In the genomic region with DNA sequence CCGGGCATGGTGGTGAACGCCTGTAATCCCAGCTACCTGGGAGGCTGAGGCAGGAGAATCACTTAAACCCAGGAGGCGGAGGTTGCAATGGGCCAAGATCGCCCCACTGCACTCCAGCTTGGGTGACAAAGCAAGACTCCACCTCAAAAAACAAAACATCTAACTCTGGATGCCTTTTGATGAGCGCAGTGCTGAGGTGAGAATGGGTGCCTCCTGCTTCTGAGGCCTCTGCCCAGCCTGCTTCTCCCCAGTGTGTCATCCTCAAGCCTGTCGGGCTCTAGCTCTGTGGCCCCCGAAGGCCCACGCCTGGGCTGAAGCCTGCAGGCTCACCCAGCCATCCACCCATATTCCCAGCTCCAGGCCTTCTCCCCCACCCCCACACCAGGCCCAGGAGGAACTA, we compare ENCODE assay signal across 1 cellular context.
TF ChIP-seq lines count a peak whose summit lies in the region.

No MANE protein-coding gene starts in this region.

TF ChIP-seq in K562, 482 proteins besides CTCF, POLR2A, EP300 and RAD21:
- TF ChIP-seq MBD2 (IDR thresholded peaks at IDR 0.05; ENCODE audit: borderline replicate concordance, low read depth): no peak
- TF ChIP-seq CHCHD3 (CRISPR knock-in tag; IDR thresholded peaks at IDR 0.05): no peak
- TF ChIP-seq BCLAF1 (IDR thresholded peaks at IDR 0.05; ENCODE audit: borderline replicate concordance in 1 of 2, control insufficient read depth in 1 of 2, low read depth in 2 of 2, low read length in 1 of 2): no peak
- no peak for TF ChIP-seq SREBF1 (IDR thresholded peaks at IDR 0.05; ENCODE audit: borderline replicate concordance, low read depth, low read length)
- no peak for TF ChIP-seq ZNF143 (CRISPR knock-in tag; IDR thresholded peaks at IDR 0.05)
- no peak for TF ChIP-seq U2AF2 (optimal IDR thresholded peaks at IDR 0.05; ENCODE audit: low read depth, low read length)
- no peak for TF ChIP-seq MYC (IDR thresholded peaks at IDR 0.05; ENCODE audit: low read depth, low read length)
- TF ChIP-seq MYC (CRISPR knock-in tag; IDR thresholded peaks at IDR 0.05; ENCODE audit: borderline replicate concordance, low read depth): no peak
- TF ChIP-seq, protein P1, sequence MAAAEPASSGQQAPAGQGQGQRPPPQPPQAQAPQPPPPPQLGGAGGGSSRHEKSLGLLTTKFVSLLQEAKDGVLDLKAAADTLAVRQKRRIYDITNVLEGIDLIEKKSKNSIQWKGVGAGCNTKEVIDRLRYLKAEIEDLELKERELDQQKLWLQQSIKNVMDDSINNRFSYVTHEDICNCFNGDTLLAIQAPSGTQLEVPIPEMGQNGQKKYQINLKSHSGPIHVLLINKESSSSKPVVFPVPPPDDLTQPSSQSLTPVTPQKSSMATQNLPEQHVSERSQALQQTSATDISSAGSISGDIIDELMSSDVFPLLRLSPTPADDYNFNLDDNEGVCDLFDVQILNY (CRISPR knock-in tag; IDR thresholded peaks at IDR 0.05): no peak
- no peak for TF ChIP-seq ZNF449 (CRISPR knock-in tag; IDR thresholded peaks at IDR 0.05)
- no peak for TF ChIP-seq CHD2 (IDR thresholded peaks at IDR 0.05; ENCODE audit: low read depth, low read length)
- TF ChIP-seq IRF2 (CRISPR knock-in tag; IDR thresholded peaks at IDR 0.05): no peak
- TF ChIP-seq ZFPM2 (CRISPR knock-in tag; IDR thresholded peaks at IDR 0.05): no peak
- no peak for TF ChIP-seq SMARCA4 (IDR thresholded peaks at IDR 0.05)
- no peak for TF ChIP-seq SETDB1 (IDR thresholded peaks at IDR 0.05; ENCODE audit: low read length)
- TF ChIP-seq FUS (optimal IDR thresholded peaks at IDR 0.05; ENCODE audit: low read depth, low read length): no peak
- no peak for TF ChIP-seq ZNF232 (CRISPR knock-in tag; IDR thresholded peaks at IDR 0.05)
- TF ChIP-seq FOXJ2 (tag; IDR thresholded peaks at IDR 0.05): no peak
- TF ChIP-seq NR2F6 (CRISPR knock-in tag; IDR thresholded peaks at IDR 0.05): no peak
- no peak for TF ChIP-seq SRF (CRISPR knock-in tag; IDR thresholded peaks at IDR 0.05)
